ENCODE assay signal across 8 cellular contexts in genomic region chr11:93895106-93895862, GRCh38. TPM values are rescaled to one million over a fixed set of nuclear protein-coding genes. Genes with fewer than 3 reads are reported as not detected.
DNase-seq lines count a peak whose midpoint lies in the region; ATAC-seq and TF ChIP-seq lines count a peak whose summit lies in the region.

No MANE protein-coding gene starts in this region.

- no peak overlapping the region for H3K27ac Mint-ChIP-seq in naive B cell

- peak; percentile 58 for DNase-seq in AG08395 (ENCODE audit: low spot score)
- DNase-seq in GM06990 (ENCODE audit: extremely low read depth, insufficient read length), result no peak
- peak; percentile 36 for DNase-seq in KBM-7
- peak; percentile 46 to 64 for DNase-seq in SHP77 (lab: John Stamatoyannopoulos, UW)
- peak; percentile 14 for DNase-seq in naive B cell
- DNase-seq in NK-92 treated with Interleukin-12 subunit alpha and Interleukin-12 subunit beta, amount 100 ng/mL, for 24 hours (lab: John Stamatoyannopoulos, UW), result no peak

- in situ Hi-C loops in KBM-7 (cut with MboI; ENCODE audit: low pct_unique_long_range_greater_than_20kb, low sequenced_read_pairs), result no loop called here

- no peak overlapping the region for H3K4me3 ChIP-seq in GM06990 (replicated peaks; ENCODE audit: low read depth, low read length)

- H3K9me3 Mint-ChIP-seq in naive B cell, result peaks cover 0 to 36% (median 6%) of the 10 kb centered on the region in 7 donors

- no peaks in the 10 kb centered on the region for H3K36me3 Mint-ChIP-seq in naive B cell

- H3K36me3 ChIP-seq in GM06990 (ENCODE audit: control insufficient read depth, insufficient read depth, low read length), result no peaks in the 10 kb centered on the region

- TF ChIP-seq CTCF in GM06990 (IDR thresholded peaks at IDR 0.05; ENCODE audit: insufficient read depth, low read length, poor library complexity, severe bottlenecking), result peak; percentile 49

- peak; percentile 72 for ATAC-seq in esophagus mucosa
- ATAC-seq in naive B cell (ENCODE audit: low read depth in 2 of 2), result no peak
- ATAC-seq in GM19463 (IDR thresholded peaks at IDR 0.05; ENCODE audit: unreplicated experiment), result no peak

- H3K27me3 Mint-ChIP-seq in naive B cell, result peaks cover 26 to 63% (median 59%) of the 10 kb centered on the region in 3 donors

- H3K4me3 Mint-ChIP-seq in naive B cell, result no peak overlapping the region

- H3K4me1 Mint-ChIP-seq in naive B cell, result no peaks in the 10 kb centered on the region

- H3K27me3 ChIP-seq in GM06990 (replicated peaks; ENCODE audit: control insufficient read depth, insufficient read depth, low read length), result no peaks in the 10 kb centered on the region

RNA-seq across cellular contexts. Expression of gene VSTM5, which starts 44.9 kb away (rescaled TPM):
- total RNA-seq in esophagus mucosa, result 0.16 TPM
- polyA plus RNA-seq in naive B cell (ENCODE audit: low read depth in 6 of 6), result not detected

Comparison
In these comparisons a context has a peak if more than half of its experiments do, and no peak if none do; other contexts are left out.
1. DNase-seq: peak in AG08395 (single experiment), KBM-7 (single experiment), SHP77 (2 of 2) and naive B cell (single experiment); none in GM06990 (single experiment) and NK-92 treated with Interleukin-12 subunit alpha and Interleukin-12 subunit beta, amount 100 ng/mL, for 24 hours (single experiment).